In genomic region chr21:44802396-44803153, GRCh38 we compare ENCODE assay signal across 1 cellular context.
TF ChIP-seq lines count a peak whose summit lies in the region.

No MANE protein-coding gene starts in this region.

TF ChIP-seq in HepG2, 621 proteins besides CTCF, POLR2A, EP300 and RAD21 (continued from another document):
- TF ChIP-seq GMEB2 (CRISPR knock-in tag; IDR thresholded peaks at IDR 0.05; ENCODE audit: low read depth) (no peak), SAP130 (CRISPR knock-in tag; IDR thresholded peaks at IDR 0.05; ENCODE audit: low read depth) (peak; percentile 82), ZNF160 (CRISPR knock-in tag; IDR thresholded peaks at IDR 0.05) (no peak), HIC2 (CRISPR knock-in tag; IDR thresholded peaks at IDR 0.05; ENCODE audit: low read depth) (no peak), HNRNPL (IDR thresholded peaks at IDR 0.05; ENCODE audit: low read depth, low read length) (no peak), MIXL1 (CRISPR knock-in tag; IDR thresholded peaks at IDR 0.05) (no peak), JUN (CRISPR knock-in tag; IDR thresholded peaks at IDR 0.05) (no peak), TFDP1 (CRISPR knock-in tag; IDR thresholded peaks at IDR 0.05; ENCODE audit: borderline replicate concordance) (peak; percentile 57; the same call in 1 of the 2 replicates)
